8 cellular contexts compared by ENCODE assay signal in the genomic region with DNA sequence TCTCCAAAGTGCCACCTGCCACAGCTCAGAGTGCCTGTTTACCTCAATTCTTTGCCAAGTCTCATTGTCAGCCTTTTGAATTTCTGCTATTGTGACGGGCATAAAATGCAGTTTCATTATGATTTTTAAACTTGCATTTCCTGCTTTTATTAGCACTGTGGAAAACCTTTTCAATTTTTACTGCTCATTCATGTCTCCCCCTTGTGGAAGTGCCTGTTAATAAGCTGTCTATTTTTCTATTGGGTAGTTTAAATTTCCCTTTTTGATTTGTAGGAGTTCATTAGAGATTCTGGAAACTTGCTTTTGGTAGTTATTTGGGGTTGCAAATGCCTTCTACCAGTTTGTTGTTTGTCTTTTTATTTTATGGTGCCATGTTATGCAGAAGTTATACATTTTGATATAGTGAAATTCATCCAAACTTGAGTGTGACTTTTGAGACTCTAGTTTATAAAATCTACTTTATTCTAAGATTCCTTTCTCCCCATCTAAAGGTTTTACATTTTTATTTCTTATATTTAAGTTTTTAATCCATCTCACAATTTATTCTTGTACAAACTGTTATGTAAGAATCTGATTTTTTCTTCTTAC. TPM values are rescaled to one million over a fixed set of nuclear protein-coding genes. Genes with fewer than 3 reads are reported as not detected.
A peak's percentile ranks its signal among the peaks of the same experiment; 100 is the strongest.
DNase-seq lines count a peak whose midpoint lies in the region; ATAC-seq and TF ChIP-seq lines count a peak whose summit lies in the region.
"Had no signal": no experiment of that assay in that cellular context is flagged by ENCODE, and none has a peak within 500 bp of the region (broad histone marks: within the 10 kb centered on the region; RNA-seq: fewer than 3 reads in every experiment).

No MANE protein-coding gene starts in this region.

- TF ChIP-seq EP300 in esophagus muscularis mucosa (IDR thresholded peaks at IDR 0.05) = no peak

- H3K9ac ChIP-seq in OCI-LY3 (ENCODE audit: low read length) = 0 out of 2 replicates have a peak overlapping the region, but pooled peaks have one; percentile 12

- H3K4me2 ChIP-seq in OCI-LY3 (ENCODE audit: low read length) = peak overlapping the region; percentile 62

- H3K4me3 ChIP-seq in OCI-LY3 (ENCODE audit: low read length) (peak overlapping the region; percentile 57), esophagus muscularis mucosa (no peak overlapping the region), prostate gland (no peak overlapping the region)

- H3K36me3 ChIP-seq in OCI-LY3 (replicated peaks; ENCODE audit: low read depth, low read length) = no peaks in the 10 kb centered on the region
- no peaks in the 10 kb centered on the region for H3K36me3 ChIP-seq in esophagus muscularis mucosa
- no peaks in the 10 kb centered on the region for H3K36me3 ChIP-seq in prostate gland

- no peaks in the 10 kb centered on the region for H3K79me2 ChIP-seq in OCI-LY3 (ENCODE audit: low read length)

- H2AFZ ChIP-seq in OCI-LY3 (ENCODE audit: low read depth, low read length) = peak overlapping the region; percentile 86

- H3K27me3 ChIP-seq in OCI-LY3 (ENCODE audit: low read depth, low read length) = no peaks in the 10 kb centered on the region
- H3K27me3 ChIP-seq in esophagus muscularis mucosa = no peaks in the 10 kb centered on the region
- H3K27me3 ChIP-seq in prostate gland (replicated peaks; ENCODE audit: insufficient read depth) = no peaks in the 10 kb centered on the region

- peaks cover 10% of the 10 kb centered on the region; the same call in 1 of the 2 replicates for H3K4me1 ChIP-seq in OCI-LY3 (ENCODE audit: low read length)
- H3K4me1 ChIP-seq in esophagus muscularis mucosa = peaks cover 0 to 27% (median 17%) of the 10 kb centered on the region in 4 donors
- H3K4me1 ChIP-seq in prostate gland (replicated peaks) = no peaks in the 10 kb centered on the region

- TF ChIP-seq CTCF in GM12873 (IDR thresholded peaks at IDR 0.05; ENCODE audit: insufficient read depth, low read depth, low read length, missing control alignments) (peak; percentile 49), OCI-LY3 (IDR thresholded peaks at IDR 0.05; ENCODE audit: low read depth, low read length) (peak; percentile 85), esophagus muscularis mucosa (IDR thresholded peaks at IDR 0.05) (peak; percentile 45 to 66 (median 56)), prostate gland (IDR thresholded peaks at IDR 0.05) (peak in 3 of 4 experiments; percentile 35 to 65 (median 58))

- H3K27ac ChIP-seq in OCI-LY3 (ENCODE audit: low read length) = no peak overlapping the region
- H3K27ac ChIP-seq in esophagus muscularis mucosa (replicated peaks in 1 of 4) = no peak overlapping the region
- no peak overlapping the region for H3K27ac ChIP-seq in prostate gland

- H3K9me3 ChIP-seq in OCI-LY3 (ENCODE audit: insufficient read depth, low read length) (no peaks in the 10 kb centered on the region), esophagus muscularis mucosa (no peaks in the 10 kb centered on the region), prostate gland (no peaks in the 10 kb centered on the region)

- ATAC-seq in HG02852 (IDR thresholded peaks at IDR 0.05; ENCODE audit: unreplicated experiment) (no peak), GM19328 (IDR thresholded peaks at IDR 0.05; ENCODE audit: unreplicated experiment) (no peak)

- 15% methylated on average over 1 of the region's 1 CpG for WGBS in esophagus muscularis mucosa
- WGBS in prostate gland = 3% methylated on average over 1 of the region's 1 CpG

- intact Hi-C loops in esophagus muscularis mucosa (cut with DNase I) = loop anchor here (5.0 kb wide), 1 partner anchor 233 kb away; no protein-coding TSS in a partner anchor
- intact Hi-C loops in prostate gland (cut with DNase I) = loop anchor here (5.0 kb wide), 2 partner anchors 98 to 233 kb away; no protein-coding TSS in a partner anchor

- H4K20me1 ChIP-seq in OCI-LY3 (ENCODE audit: insufficient read depth, low read length) = no peaks in the 10 kb centered on the region

- DNase-seq in esophagus muscularis mucosa (ENCODE audit: extremely low spot score) = no peak
- no peak for DNase-seq in prostate gland (ENCODE audit: low spot score)
- no peak for DNase-seq in stimulated activated CD4-positive, alpha-beta T cell treated with anti-CD3 and anti-CD28 coated beads, Interleukin-12 subunit alpha, Interleukin-12 subunit beta, amount 100 ng/mL, for 4 hours
- DNase-seq: activated B cell treated with CpG ODN at 0.5 μM for 24 hours had no signal

- TF ChIP-seq POLR2A in esophagus muscularis mucosa (IDR thresholded peaks at IDR 0.05; ENCODE audit: low read depth) (no peak), prostate gland (IDR thresholded peaks at IDR 0.05) (no peak)

RNA-seq across cellular contexts. Expression of a gene that starts 53.9 kb away (rescaled TPM):
- total RNA-seq in esophagus muscularis mucosa (10 to 100 TPM; 10.5 to 22.0 (median 14.8) TPM), prostate gland (10 to 100 TPM; 31.0 to 41.4 TPM)
- total RNA-seq: activated B cell treated with CpG ODN at 0.5 μM for 24 hours had no signal
